In the genomic region with DNA sequence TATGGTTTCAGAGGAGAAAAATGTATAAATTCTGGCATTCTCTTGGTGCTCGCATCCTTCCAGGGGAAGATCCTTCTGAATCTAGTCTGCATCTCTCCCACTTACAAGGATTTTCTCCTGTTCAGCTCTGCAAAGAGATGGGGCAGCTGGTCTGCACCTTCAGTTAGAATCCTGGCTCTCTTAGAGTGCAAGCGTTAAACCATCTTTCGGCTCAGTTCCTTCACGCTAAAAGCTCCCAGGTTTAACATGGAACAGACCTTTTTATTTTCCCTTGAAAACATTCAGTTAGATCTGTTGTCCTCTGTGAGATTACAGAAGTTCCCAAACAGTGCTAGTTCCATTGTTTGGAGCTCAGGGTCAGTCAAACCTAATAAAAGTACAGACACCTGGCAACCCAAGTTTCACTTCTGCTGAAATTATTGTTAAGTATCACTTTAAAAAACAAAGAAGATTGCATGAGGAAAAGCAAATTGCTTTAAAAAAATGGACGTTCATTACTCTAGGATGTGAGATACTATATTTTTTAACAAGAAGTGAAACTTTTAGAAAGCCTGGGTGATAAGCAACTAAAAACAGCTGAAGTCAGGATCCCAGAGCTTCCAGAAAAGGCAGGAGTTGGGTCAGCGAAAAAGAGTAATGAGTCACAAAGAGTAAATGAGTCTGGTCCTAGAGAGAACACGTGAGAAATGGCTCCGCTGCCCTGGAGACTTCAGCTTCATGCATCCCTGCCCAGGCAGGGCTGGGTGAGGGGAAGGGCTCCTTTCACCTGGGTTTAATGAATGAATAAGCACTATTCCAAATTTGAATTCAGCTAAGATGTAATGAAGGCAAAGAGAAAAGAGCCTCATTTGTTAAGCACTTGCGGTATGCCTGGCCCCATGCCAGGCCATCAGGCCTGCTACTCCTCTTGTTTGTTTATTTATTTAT, we compare ENCODE assay signal across 8 cellular contexts.
DNase-seq lines count a peak whose midpoint lies in the region; ATAC-seq, FAIRE-seq and TF ChIP-seq lines count a peak whose summit lies in the region.

No MANE protein-coding gene starts in this region.

- TF ChIP-seq CTCF in IMR-90 (conservative IDR thresholded peaks at IDR 0.05; ENCODE audit: low read depth, low read length) (no peak), bronchial epithelial cell (IDR thresholded peaks at IDR 0.05; ENCODE audit: insufficient read depth, low read length, severe bottlenecking) (no peak)

- peak overlapping the region; percentile 86 for H2BK120ac ChIP-seq in IMR-90 (ENCODE audit: low read depth, low read length)

- H4K5ac ChIP-seq in IMR-90 (ENCODE audit: low read depth, low read length): peak overlapping the region; percentile 69

- dilution Hi-C loops in IMR-90 (cut with HindIII; ENCODE audit: low sequenced_read_pairs, unreplicated experiment): no loop called here

- peak overlapping the region; percentile 77 for H2BK5ac ChIP-seq in IMR-90 (ENCODE audit: low read depth, low read length, poor library complexity, severe bottlenecking)

- peak overlapping the region; percentile 66 for H3K56ac ChIP-seq in IMR-90 (ENCODE audit: extremely low read depth, insufficient read depth, low read length)

- H2AFZ ChIP-seq in IMR-90 (replicated peaks; ENCODE audit: low read length, poor library complexity): no peak overlapping the region

- DNase-seq in GM03348 (ENCODE audit: low spot score) (peak; percentile 74), IMR-90 (peak; percentile 86), bronchial epithelial cell (ENCODE audit: low read depth) (peak; percentile 65), NCI-H2081 treated with DMSO at 0.1 percent for 48 hours (lab: John Stamatoyannopoulos, UW) (no peak), SKM-1 (lab: John Stamatoyannopoulos, UW; ENCODE audit: unreplicated experiment) (no peak), AML-193 (lab: John Stamatoyannopoulos, UW) (no peak)

- H3K4me3 ChIP-seq in IMR-90 (ENCODE audit: insufficient read depth, low read depth, low read length) (no peak overlapping the region), bronchial epithelial cell (ENCODE audit: low read depth, low read length) (no peak overlapping the region), mesodermal cell (ENCODE audit: extremely low read depth, insufficient read depth, low read length, poor library complexity, severe bottlenecking) (no peak overlapping the region)

- H3K9me3 ChIP-seq in IMR-90 (ENCODE audit: control insufficient read depth, insufficient read depth, low read length) (no peaks in the 10 kb centered on the region), mesodermal cell (ENCODE audit: control insufficient read depth, low read length) (no peaks in the 10 kb centered on the region)

- no peaks in the 10 kb centered on the region for H3K27me3 ChIP-seq in IMR-90 (ENCODE audit: control insufficient read depth, insufficient read depth, low read length)
- H3K27me3 ChIP-seq in bronchial epithelial cell (ENCODE audit: control insufficient read depth, insufficient read depth, low read length): no peaks in the 10 kb centered on the region

- peak overlapping the region; percentile 67 for H2BK15ac ChIP-seq in IMR-90 (ENCODE audit: low read depth, low read length)

- intact Hi-C loops in IMR-90 (cut with micrococcal nuclease): loop anchor here (1.0 to 5.0 kb wide), 3 partner anchors 32 to 86 kb away; a partner anchor contains a TSS

- H3K27ac ChIP-seq in IMR-90 (ENCODE audit: insufficient read depth, low read length) (peak overlapping the region; percentile 60), mesodermal cell (ENCODE audit: low read depth, low read length, severe bottlenecking) (peak overlapping the region; percentile 76)

- POLR2A ChIA-PET in IMR-90 (lab: Charles Lee; ENCODE audit: unreplicated experiment): no interaction called here

- H2BK20ac ChIP-seq in IMR-90 (ENCODE audit: low read depth, low read length): peak overlapping the region; percentile 72

- peak overlapping the region; percentile 83 for H3K14ac ChIP-seq in IMR-90 (replicated peaks; ENCODE audit: low read depth, low read length)

- TF ChIP-seq RAD21 in IMR-90 (IDR thresholded peaks at IDR 0.05; ENCODE audit: low read length): no peak

- TF ChIP-seq POLR2A in IMR-90 (IDR thresholded peaks at IDR 0.05; ENCODE audit: low read depth, low read length): no peak

- WGBS in IMR-90 (ENCODE audit: extremely low coverage in 2 of 2, insufficient read length in 1 of 2), 2 experiments: 21% methylated on average over 3 of the region's 9 CpGs; no CpG with 5 or more reads in 1 of the 2 experiments
- 70 to 85% methylated on average over 5 to 8 of the region's 9 CpGs for WGBS in mesodermal cell (ENCODE audit: insufficient coverage in 2 of 2), 2 experiments

- H3K36me3 ChIP-seq in IMR-90 (ENCODE audit: control insufficient read depth, insufficient read depth, low read length): no peaks in the 10 kb centered on the region
- H3K36me3 ChIP-seq in bronchial epithelial cell (ENCODE audit: control insufficient read depth, insufficient read depth, low read length): no peaks in the 10 kb centered on the region
- no peaks in the 10 kb centered on the region for H3K36me3 ChIP-seq in mesodermal cell (ENCODE audit: control insufficient read depth, insufficient read depth, low read length)

- in situ Hi-C loops in IMR-90 (cut with MboI; ENCODE audit: low sequenced_read_pairs): no loop called here

- peaks cover 38 to 75% of the 10 kb centered on the region in 2 experiments for H3K79me1 ChIP-seq in IMR-90 (ENCODE audit: low read depth in 1 of 2, low read length in 2 of 2)

- FAIRE-seq in bronchial epithelial cell (lab: Jason Lieb, UNC): no peak

- H3K23ac ChIP-seq in IMR-90 (ENCODE audit: low read depth, low read length): peak overlapping the region; percentile 53

- H3K18ac ChIP-seq in IMR-90 (ENCODE audit: low read depth, low read length): peak overlapping the region; percentile 73

- H2AK9ac ChIP-seq in IMR-90 (replicated peaks; ENCODE audit: low read depth, low read length, poor library complexity): peak overlapping the region; percentile 21

- peak overlapping the region; percentile 81 for H4K91ac ChIP-seq in IMR-90 (ENCODE audit: insufficient read depth, low read depth, low read length)

- ATAC-seq in GM21423 (IDR thresholded peaks at IDR 0.05; ENCODE audit: unreplicated experiment): peak; percentile 83
- ATAC-seq in IMR-90 (ENCODE audit: low read depth): peak; percentile 33; the same call in 1 of the 2 replicates

- H3K4me1 ChIP-seq in IMR-90 (ENCODE audit: control insufficient read depth, insufficient read depth, low read length): peaks cover 25% of the 10 kb centered on the region
- peaks cover 61% of the 10 kb centered on the region for H3K4me1 ChIP-seq in mesodermal cell (ENCODE audit: control insufficient read depth, insufficient read depth, low read length, poor library complexity, severe bottlenecking)

- peaks cover 38% of the 10 kb centered on the region for H3K9me1 ChIP-seq in IMR-90 (ENCODE audit: insufficient read depth, low read length)

- H3K4me2 ChIP-seq in IMR-90 (ENCODE audit: low read depth, low read length): peak overlapping the region; percentile 47

- peak overlapping the region; percentile 2; the same call in 1 of the 2 replicates for H3K9ac ChIP-seq in IMR-90 (ENCODE audit: low read depth, low read length)

- H4K8ac ChIP-seq in IMR-90 (ENCODE audit: low read depth in 2 of 2, low read length in 2 of 2): peak overlapping the region; percentile 28 to 79

- no peaks in the 10 kb centered on the region for H4K20me1 ChIP-seq in IMR-90 (ENCODE audit: insufficient read depth, low read length)

- peak overlapping the region; percentile 84 for H3K4ac ChIP-seq in IMR-90 (ENCODE audit: low read depth, low read length)

- H2AK5ac ChIP-seq in IMR-90 (ENCODE audit: low read depth, low read length): peak overlapping the region; percentile 85

- no TSS peak for BruUV-seq in IMR-90 (replicated peaks; lab: Mats Ljungman, UMichigan)

- CTCF ChIA-PET in IMR-90 (lab: Yijun Ruan, JAX): interaction anchor here (2.0 kb wide), 1 partner anchor 39 kb away, joined by 6 read pairs; no protein-coding TSS in a partner anchor

TF ChIP-seq in IMR-90, 13 proteins besides CTCF, POLR2A, EP300 and RAD21:
- TF ChIP-seq RFX5 (IDR thresholded peaks at IDR 0.05; ENCODE audit: low read depth, low read length) (no peak), NFE2L2 (IDR thresholded peaks at IDR 0.05; ENCODE audit: low read depth, low read length) (no peak), MXI1 (IDR thresholded peaks at IDR 0.05; ENCODE audit: borderline replicate concordance, low read depth, low read length) (no peak), SMC3 (IDR thresholded peaks at IDR 0.05; ENCODE audit: low read depth, low read length) (no peak), BHLHE40 (IDR thresholded peaks at IDR 0.05; ENCODE audit: low read depth, low read length) (peak; percentile 86), MAZ (IDR thresholded peaks at IDR 0.05; ENCODE audit: borderline replicate concordance, low read depth, low read length) (no peak), FOS (IDR thresholded peaks at IDR 0.05; ENCODE audit: low read depth, low read length) (peak; percentile 47; the same call in 1 of the 2 replicates), MAFK (IDR thresholded peaks at IDR 0.05; ENCODE audit: low read depth, low read length) (peak; percentile 85)
- TF ChIP-seq, protein P1, sequence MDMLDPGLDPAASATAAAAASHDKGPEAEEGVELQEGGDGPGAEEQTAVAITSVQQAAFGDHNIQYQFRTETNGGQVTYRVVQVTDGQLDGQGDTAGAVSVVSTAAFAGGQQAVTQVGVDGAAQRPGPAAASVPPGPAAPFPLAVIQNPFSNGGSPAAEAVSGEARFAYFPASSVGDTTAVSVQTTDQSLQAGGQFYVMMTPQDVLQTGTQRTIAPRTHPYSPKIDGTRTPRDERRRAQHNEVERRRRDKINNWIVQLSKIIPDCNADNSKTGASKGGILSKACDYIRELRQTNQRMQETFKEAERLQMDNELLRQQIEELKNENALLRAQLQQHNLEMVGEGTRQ (IDR thresholded peaks at IDR 0.05; ENCODE audit: low read depth, low read length): peak; percentile 57
- TF ChIP-seq, protein P2, sequence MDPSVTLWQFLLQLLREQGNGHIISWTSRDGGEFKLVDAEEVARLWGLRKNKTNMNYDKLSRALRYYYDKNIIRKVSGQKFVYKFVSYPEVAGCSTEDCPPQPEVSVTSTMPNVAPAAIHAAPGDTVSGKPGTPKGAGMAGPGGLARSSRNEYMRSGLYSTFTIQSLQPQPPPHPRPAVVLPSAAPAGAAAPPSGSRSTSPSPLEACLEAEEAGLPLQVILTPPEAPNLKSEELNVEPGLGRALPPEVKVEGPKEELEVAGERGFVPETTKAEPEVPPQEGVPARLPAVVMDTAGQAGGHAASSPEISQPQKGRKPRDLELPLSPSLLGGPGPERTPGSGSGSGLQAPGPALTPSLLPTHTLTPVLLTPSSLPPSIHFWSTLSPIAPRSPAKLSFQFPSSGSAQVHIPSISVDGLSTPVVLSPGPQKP (IDR thresholded peaks at IDR 0.05; ENCODE audit: borderline replicate concordance, low read depth, low read length): no peak
TF ChIP-seq in IMR-90: peak in this region for 4.

Comparison
In these comparisons a context has a peak if more than half of its experiments do, and no peak if none do; other contexts are left out.
1. DNase-seq: peak in GM03348 (single experiment), IMR-90 (single experiment) and bronchial epithelial cell (single experiment); none in NCI-H2081 treated with DMSO at 0.1 percent for 48 hours (single experiment), SKM-1 (single experiment) and AML-193 (0 of 2).